ENCODE assay signal across 16 cellular contexts in the genomic region with DNA sequence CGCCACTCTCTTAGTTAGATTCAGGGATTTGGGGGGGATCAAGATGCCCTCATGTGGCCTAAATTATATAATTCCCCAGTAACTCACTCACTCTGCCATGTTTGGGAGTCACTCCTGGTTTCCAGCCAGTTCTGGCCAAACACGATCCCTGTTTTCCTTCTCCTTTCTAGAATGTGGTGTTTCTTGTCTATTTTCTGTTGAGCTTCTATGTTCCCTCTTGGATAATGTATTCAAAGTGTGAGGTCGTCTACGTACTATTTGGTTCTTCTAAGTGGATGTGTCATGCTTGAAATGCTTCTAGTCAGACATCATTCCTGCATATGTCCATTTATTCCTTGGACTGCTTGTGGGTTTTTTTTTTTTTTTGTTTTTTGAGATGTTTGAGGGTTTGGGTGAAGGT.
A peak's percentile ranks its signal among the peaks of the same experiment; 100 is the strongest.
DNase-seq lines count a peak whose midpoint lies in the region; ATAC-seq and TF ChIP-seq lines count a peak whose summit lies in the region.
"Had no signal": no experiment of that assay in that cellular context is flagged by ENCODE, and none has a peak within 500 bp of the region (broad histone marks: within the 10 kb centered on the region; RNA-seq: fewer than 3 reads in every experiment).

No MANE protein-coding gene starts in this region.

- H3K9me3 Mint-ChIP-seq in CD4-positive, alpha-beta T cell, result no peaks in the 10 kb centered on the region

- no peaks in the 10 kb centered on the region for H3K9me2 ChIP-seq in Karpas-422 (replicated peaks; ENCODE audit: insufficient read depth, low read length)

- in situ Hi-C loops in astrocyte of the spinal cord (cut with HindIII; ENCODE audit: low sequenced_read_pairs), result no loop called here

- H3K27ac Mint-ChIP-seq in CD4-positive, alpha-beta T cell, result no peak overlapping the region
- H3K27ac Mint-ChIP-seq: activated CD4-positive, alpha-beta T cell treated with anti-CD3 and anti-CD28 coated beads for 36 hours; activated naive CD8-positive, alpha-beta T cell; naive thymus-derived CD4-positive, alpha-beta T cell had no signal

- H2AFZ ChIP-seq in ACC112 (ENCODE audit: low read length, unreplicated experiment), result peak overlapping the region; percentile 2
- H2AFZ ChIP-seq in Karpas-422 (ENCODE audit: low read length), result no peak overlapping the region

- H3K27me3 ChIP-seq in ACC112 (ENCODE audit: insufficient read depth, low read length), result no peaks in the 10 kb centered on the region
- no peaks in the 10 kb centered on the region for H3K27me3 ChIP-seq in kidney epithelial cell (ENCODE audit: control insufficient read depth, insufficient read depth, low read length)
- no peaks in the 10 kb centered on the region for H3K27me3 ChIP-seq in CD4-positive, alpha-beta T cell (ENCODE audit: control insufficient read depth, insufficient read depth, low read length)
- H3K27me3 ChIP-seq in vagina, result no peaks in the 10 kb centered on the region
- no peaks in the 10 kb centered on the region for H3K27me3 ChIP-seq in Karpas-422 (ENCODE audit: low read length)

- no peaks in the 10 kb centered on the region for H3K27me3 Mint-ChIP-seq in CD4-positive, alpha-beta T cell
- H3K27me3 Mint-ChIP-seq: activated CD4-positive, alpha-beta T cell treated with anti-CD3 and anti-CD28 coated beads for 36 hours; activated naive CD8-positive, alpha-beta T cell; naive thymus-derived CD4-positive, alpha-beta T cell had no signal

- H3K27ac ChIP-seq in ACC112 (ENCODE audit: low read depth, low read length) (no peak overlapping the region), vagina (no peak overlapping the region), Karpas-422 (ENCODE audit: low read length) (no peak overlapping the region)
- no peak overlapping the region for H3K27ac ChIP-seq in CD4-positive, alpha-beta T cell (ENCODE audit: low read depth, low read length)
- H3K27ac ChIP-seq: left ventricle myocardium inferior had no signal

- no peaks in the 10 kb centered on the region for H3K4me1 Mint-ChIP-seq in CD4-positive, alpha-beta T cell (ENCODE audit: low read depth)
- H3K4me1 Mint-ChIP-seq: activated CD4-positive, alpha-beta T cell treated with anti-CD3 and anti-CD28 coated beads for 36 hours had no signal

- peaks cover 5% of the 10 kb centered on the region for H3K9me3 ChIP-seq in CD4-positive, alpha-beta T cell (ENCODE audit: control insufficient read depth, low read length)
- no peaks in the 10 kb centered on the region for H3K9me3 ChIP-seq in vagina
- H3K9me3 ChIP-seq in Karpas-422 (ENCODE audit: low read length), result peaks cover 11% of the 10 kb centered on the region; the same call in 1 of the 2 replicates

- H3K4me3 ChIP-seq in ACC112 (ENCODE audit: low read depth, low read length) (no peak overlapping the region), astrocyte of the spinal cord (ENCODE audit: low read depth, low read length) (no peak overlapping the region), kidney epithelial cell (ENCODE audit: low read depth, low read length) (no peak overlapping the region), vagina (no peak overlapping the region), Karpas-422 (ENCODE audit: low read length) (no peak overlapping the region)
- H3K4me3 ChIP-seq: left ventricle myocardium inferior had no signal

- no peak for TF ChIP-seq POLR2A in vagina (IDR thresholded peaks at IDR 0.05)

- H3K36me3 Mint-ChIP-seq in CD4-positive, alpha-beta T cell (ENCODE audit: low read depth), result no peaks in the 10 kb centered on the region
- H3K36me3 Mint-ChIP-seq: activated naive CD8-positive, alpha-beta T cell; naive thymus-derived CD4-positive, alpha-beta T cell had no signal

- no peaks in the 10 kb centered on the region for H4K20me1 ChIP-seq in Karpas-422 (ENCODE audit: insufficient read depth, low read depth, low read length)

- H3K4me1 ChIP-seq in ACC112 (ENCODE audit: control insufficient read depth, insufficient read depth, low read length, unreplicated experiment) (peaks cover 6% of the 10 kb centered on the region), vagina (no peaks in the 10 kb centered on the region), Karpas-422 (ENCODE audit: low read length) (no peaks in the 10 kb centered on the region)
- H3K4me1 ChIP-seq: left ventricle myocardium inferior had no signal

- H3K4me2 ChIP-seq in Karpas-422 (ENCODE audit: low read depth, low read length, poor library complexity, severe bottlenecking), result no peak overlapping the region

- H3K79me2 ChIP-seq in ACC112 (ENCODE audit: control insufficient read depth, insufficient read depth, low read length, unreplicated experiment) (no peaks in the 10 kb centered on the region), Karpas-422 (ENCODE audit: low read length) (no peaks in the 10 kb centered on the region)

- POLR2A ChIA-PET in CD4-positive, alpha-beta T cell (lab: Charles Lee), result no interaction called here

- H3K4me3 Mint-ChIP-seq in CD4-positive, alpha-beta T cell, result no peak overlapping the region
- H3K4me3 Mint-ChIP-seq: activated CD4-positive, alpha-beta T cell treated with anti-CD3 and anti-CD28 coated beads for 36 hours; activated naive CD8-positive, alpha-beta T cell; naive thymus-derived CD4-positive, alpha-beta T cell had no signal

- DNase-seq in HK-2 (ENCODE audit: unreplicated experiment) (peak; percentile 1), astrocyte of the spinal cord (ENCODE audit: low read depth, low spot score) (peak; percentile 76), kidney epithelial cell (ENCODE audit: low read depth) (peak; percentile 55), vagina (ENCODE audit: extremely low spot score in 2 of 2) (no peak), Karpas-422 (no peak), NCI-H187 treated with DMSO at 0.1 percent for 48 hours (lab: John Stamatoyannopoulos, UW) (no peak)
- no peak for DNase-seq in CD4-positive, alpha-beta T cell
- DNase-seq: ACHN; activated CD4-positive, alpha-beta T cell treated with anti-CD3 and anti-CD28 coated beads for 36 hours; Calu3; left ventricle myocardium inferior; naive thymus-derived CD4-positive, alpha-beta T cell; NCI-H82; T-helper 2 cell had no signal

- CTCF ChIA-PET in CD4-positive, alpha-beta T cell (lab: Charles Lee), result no interaction called here

- TF ChIP-seq CTCF in astrocyte of the spinal cord (IDR thresholded peaks at IDR 0.05; ENCODE audit: low read depth, low read length) (no peak), kidney epithelial cell (IDR thresholded peaks at IDR 0.05; ENCODE audit: insufficient read depth, low read length, poor library complexity, severe bottlenecking) (no peak), vagina (IDR thresholded peaks at IDR 0.05) (no peak)
- no peak for TF ChIP-seq CTCF in CD4-positive, alpha-beta T cell (IDR thresholded peaks at IDR 0.05)

- H3K36me3 ChIP-seq in ACC112 (ENCODE audit: insufficient read depth, low read length), result no peaks in the 10 kb centered on the region
- no peaks in the 10 kb centered on the region for H3K36me3 ChIP-seq in kidney epithelial cell (ENCODE audit: control insufficient read depth, insufficient read depth, low read length)
- H3K36me3 ChIP-seq in vagina, result no peaks in the 10 kb centered on the region
- H3K36me3 ChIP-seq in Karpas-422 (ENCODE audit: insufficient read depth, low read length), result no peaks in the 10 kb centered on the region
- H3K36me3 ChIP-seq: left ventricle myocardium inferior had no signal

- no peak for ATAC-seq in CD4-positive, alpha-beta T cell (ENCODE audit: poor library complexity)
- ATAC-seq: activated CD4-positive, alpha-beta T cell treated with anti-CD3 and anti-CD28 coated beads for 36 hours; naive thymus-derived CD4-positive, alpha-beta T cell had no signal

- H3K9ac ChIP-seq in Karpas-422 (ENCODE audit: low read length), result no peak overlapping the region

- intact Hi-C loops in CD4-positive, alpha-beta T cell (cut with DNase I, micrococcal nuclease), result no loop called here
- intact Hi-C loops in vagina (cut with DNase I), result no loop called here

Comparison
In these comparisons a context has a peak if more than half of its experiments do, and no peak if none do; other contexts are left out.
1. DNase-seq: peak in HK-2 (single experiment), astrocyte of the spinal cord (single experiment) and kidney epithelial cell (single experiment); none in CD4-positive, alpha-beta T cell (0 of 10), vagina (0 of 2), Karpas-422 (single experiment) and NCI-H187 treated with DMSO at 0.1 percent for 48 hours (single experiment).